ENCODE assay signal across 21 cellular contexts in the genomic region with DNA sequence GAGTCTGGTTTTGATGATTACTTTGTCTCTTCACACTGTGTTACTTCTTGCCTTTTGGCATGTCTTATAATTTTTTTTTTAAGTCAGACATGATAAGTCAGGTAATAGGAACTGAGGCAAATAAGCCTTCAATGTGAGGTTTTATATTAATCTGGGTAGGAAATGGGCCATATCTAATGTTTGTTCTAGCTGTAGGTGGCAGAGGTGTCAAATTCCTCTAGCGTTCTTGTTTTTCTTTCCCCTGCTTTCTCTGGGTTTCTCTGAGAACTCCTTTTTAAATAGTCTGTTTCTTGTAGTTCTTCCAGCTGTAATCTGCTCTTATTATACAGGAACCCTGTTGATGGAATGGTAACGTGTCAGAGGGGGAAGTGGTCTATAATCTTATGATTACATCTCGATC. TPM values are rescaled to one million over a fixed set of nuclear protein-coding genes. Genes with fewer than 3 reads are reported as not detected.
A peak's percentile ranks its signal among the peaks of the same experiment; 100 is the strongest.
DNase-seq lines count a peak whose midpoint lies in the region; ATAC-seq and TF ChIP-seq lines count a peak whose summit lies in the region.
"Had no signal": no experiment of that assay in that cellular context is flagged by ENCODE, and none has a peak within 500 bp of the region (broad histone marks: within the 10 kb centered on the region; RNA-seq: fewer than 3 reads in every experiment).

No MANE protein-coding gene starts in this region.

- peaks cover 18% of the 10 kb centered on the region for H3K9me3 Mint-ChIP-seq in activated CD8-positive, alpha-beta T cell treated with anti-CD3 and anti-CD28 coated beads for 36 hours
- peaks cover 19% of the 10 kb centered on the region for H3K9me3 Mint-ChIP-seq in activated CD8-positive, alpha-beta T cell treated with anti-CD3 and anti-CD28 coated beads, Interleukin-2, amount 10 ng/mL, durations not matched to agents 7 days and 5 days (ENCODE audit: insufficient read depth)
- peaks cover 8 to 20% (median 12%) of the 10 kb centered on the region in 5 donors for H3K9me3 Mint-ChIP-seq in CD8-positive, alpha-beta memory T cell
- peaks cover 23% of the 10 kb centered on the region for H3K9me3 Mint-ChIP-seq in activated T-helper 2 cell treated with anti-CD3 and anti-CD28 coated beads, Interferon-gamma antibody, Interleukin-2, Interleukin-4, amounts not matched to agents 10 μg/mL and 5 μg/mL and 100 μg/mL, durations not matched to agents 14 hours and 24 hours and 36 hours
- H3K9me3 Mint-ChIP-seq in memory B cell = peaks cover 5% of the 10 kb centered on the region

- peaks cover 64% of the 10 kb centered on the region for H3K36me3 Mint-ChIP-seq in activated CD8-positive, alpha-beta T cell treated with anti-CD3 and anti-CD28 coated beads for 36 hours (ENCODE audit: low read depth)
- peaks cover 58% of the 10 kb centered on the region for H3K36me3 Mint-ChIP-seq in activated CD8-positive, alpha-beta T cell treated with anti-CD3 and anti-CD28 coated beads, Interleukin-2, amount 10 ng/mL, durations not matched to agents 7 days and 5 days (ENCODE audit: low read depth)
- peaks cover 21 to 54% (median 27%) of the 10 kb centered on the region in 3 donors for H3K36me3 Mint-ChIP-seq in CD8-positive, alpha-beta memory T cell
- H3K36me3 Mint-ChIP-seq in activated T-helper 2 cell treated with anti-CD3 and anti-CD28 coated beads, Interferon-gamma antibody, Interleukin-2, Interleukin-4, amounts not matched to agents 10 μg/mL and 5 μg/mL and 100 μg/mL, durations not matched to agents 14 hours and 24 hours and 36 hours (ENCODE audit: low read depth) = peaks cover 88% of the 10 kb centered on the region
- H3K36me3 Mint-ChIP-seq in memory B cell = peaks cover 26% of the 10 kb centered on the region

- peaks cover 54% of the 10 kb centered on the region for H3K4me1 Mint-ChIP-seq in activated CD8-positive, alpha-beta T cell treated with anti-CD3 and anti-CD28 coated beads for 36 hours (ENCODE audit: low read depth)
- peaks cover 64% of the 10 kb centered on the region for H3K4me1 Mint-ChIP-seq in activated CD8-positive, alpha-beta T cell treated with anti-CD3 and anti-CD28 coated beads, Interleukin-2, amount 10 ng/mL, durations not matched to agents 7 days and 5 days (ENCODE audit: low read depth)
- peaks cover 67 to 88% (median 87%) of the 10 kb centered on the region in 3 donors for H3K4me1 Mint-ChIP-seq in CD8-positive, alpha-beta memory T cell
- H3K4me1 Mint-ChIP-seq in activated T-helper 2 cell treated with anti-CD3 and anti-CD28 coated beads, Interferon-gamma antibody, Interleukin-2, Interleukin-4, amounts not matched to agents 10 μg/mL and 5 μg/mL and 100 μg/mL, durations not matched to agents 14 hours and 24 hours and 36 hours (ENCODE audit: low read depth) = peaks cover 48% of the 10 kb centered on the region
- H3K4me1 Mint-ChIP-seq in memory B cell = peaks cover 36% of the 10 kb centered on the region

- no peaks in the 10 kb centered on the region for H3K27me3 ChIP-seq in CD8-positive, alpha-beta memory T cell (ENCODE audit: insufficient read depth, low read length, poor library complexity, severe bottlenecking)
- H3K27me3 ChIP-seq: breast epithelium, sigmoid colon had no signal

- TF ChIP-seq CTCF in activated CD8-positive, alpha-beta T cell treated with anti-CD3 and anti-CD28 coated beads for 36 hours (IDR thresholded peaks at IDR 0.05) = no peak
- TF ChIP-seq CTCF in coronary artery (IDR thresholded peaks at IDR 0.05) = no peak

- H3K9me3 ChIP-seq in CD8-positive, alpha-beta memory T cell (ENCODE audit: low read length) = peaks cover 17% of the 10 kb centered on the region
- H3K9me3 ChIP-seq: breast epithelium, HAP-1 had no signal

- ATAC-seq in activated CD8-positive, alpha-beta T cell treated with anti-CD3 and anti-CD28 coated beads for 36 hours = no peak
- ATAC-seq in activated CD8-positive, alpha-beta T cell treated with anti-CD3 and anti-CD28 coated beads, Interleukin-2, amount 10 ng/mL, durations not matched to agents 7 days and 5 days = no peak
- ATAC-seq in memory B cell (ENCODE audit: low read depth) = no peak
- ATAC-seq: left ventricle myocardium superior had no signal

- H3K27ac ChIP-seq in CD8-positive, alpha-beta memory T cell (ENCODE audit: low read depth, low read length) = no peak overlapping the region
- H3K27ac ChIP-seq in coronary artery = no peak overlapping the region
- H3K27ac ChIP-seq: breast epithelium, sigmoid colon had no signal

- no peak overlapping the region for H3K4me3 ChIP-seq in CD8-positive, alpha-beta memory T cell (ENCODE audit: low read length)
- H3K4me3 ChIP-seq in coronary artery = no peak overlapping the region
- H3K4me3 ChIP-seq: breast epithelium, HAP-1, sigmoid colon had no signal

- CTCF ChIA-PET in activated CD8-positive, alpha-beta T cell treated with anti-CD3 and anti-CD28 coated beads for 36 hours (lab: Charles Lee) = interaction anchor here (1.1 kb wide), 1 partner anchor 11 kb away, joined by 3 read pairs; no protein-coding TSS in a partner anchor
- CTCF ChIA-PET in activated CD8-positive, alpha-beta T cell treated with anti-CD3 and anti-CD28 coated beads, Interleukin-2, amount 10 ng/mL, durations not matched to agents 7 days and 5 days (lab: Charles Lee) = no interaction called here
- CTCF ChIA-PET in CD8-positive, alpha-beta memory T cell (lab: Charles Lee) = no interaction called here

- intact Hi-C loops in activated CD8-positive, alpha-beta T cell treated with anti-CD3 and anti-CD28 coated beads for 36 hours (cut with micrococcal nuclease) = no loop called here
- intact Hi-C loops in activated T-helper 2 cell treated with anti-CD3 and anti-CD28 coated beads, Interferon-gamma antibody, Interleukin-2, Interleukin-4, amounts not matched to agents 10 μg/mL and 5 μg/mL and 100 μg/mL, durations not matched to agents 14 hours and 24 hours and 36 hours (cut with micrococcal nuclease) = loop anchor here (5.0 kb wide), 5 partner anchors 36 to 409 kb away; partner anchors contain the start of gene SP100

- peak overlapping the region; percentile 54 for H3K4me3 Mint-ChIP-seq in activated CD8-positive, alpha-beta T cell treated with anti-CD3 and anti-CD28 coated beads for 36 hours
- H3K4me3 Mint-ChIP-seq in activated CD8-positive, alpha-beta T cell treated with anti-CD3 and anti-CD28 coated beads, Interleukin-2, amount 10 ng/mL, durations not matched to agents 7 days and 5 days = no peak overlapping the region
- H3K4me3 Mint-ChIP-seq in CD8-positive, alpha-beta memory T cell = peak overlapping the region in 5 of 7 donors; percentile 16 to 66 (median 64)
- peak overlapping the region; percentile 91 for H3K4me3 Mint-ChIP-seq in activated T-helper 2 cell treated with anti-CD3 and anti-CD28 coated beads, Interferon-gamma antibody, Interleukin-2, Interleukin-4, amounts not matched to agents 10 μg/mL and 5 μg/mL and 100 μg/mL, durations not matched to agents 14 hours and 24 hours and 36 hours (ENCODE audit: low read depth)
- H3K4me3 Mint-ChIP-seq in memory B cell = peak overlapping the region; percentile 72

- peaks cover 6% of the 10 kb centered on the region for H3K36me3 ChIP-seq in CD8-positive, alpha-beta memory T cell (ENCODE audit: insufficient read depth, low read length)
- H3K36me3 ChIP-seq: breast epithelium, HAP-1, sigmoid colon had no signal

- H3K27me3 Mint-ChIP-seq in activated CD8-positive, alpha-beta T cell treated with anti-CD3 and anti-CD28 coated beads for 36 hours = no peaks in the 10 kb centered on the region
- H3K27me3 Mint-ChIP-seq in activated CD8-positive, alpha-beta T cell treated with anti-CD3 and anti-CD28 coated beads, Interleukin-2, amount 10 ng/mL, durations not matched to agents 7 days and 5 days (ENCODE audit: low read depth) = no peaks in the 10 kb centered on the region
- no peaks in the 10 kb centered on the region for H3K27me3 Mint-ChIP-seq in CD8-positive, alpha-beta memory T cell
- no peaks in the 10 kb centered on the region for H3K27me3 Mint-ChIP-seq in activated T-helper 2 cell treated with anti-CD3 and anti-CD28 coated beads, Interferon-gamma antibody, Interleukin-2, Interleukin-4, amounts not matched to agents 10 μg/mL and 5 μg/mL and 100 μg/mL, durations not matched to agents 14 hours and 24 hours and 36 hours (ENCODE audit: low read depth)
- no peaks in the 10 kb centered on the region for H3K27me3 Mint-ChIP-seq in memory B cell

- DNase-seq in activated CD8-positive, alpha-beta T cell treated with anti-CD3 and anti-CD28 coated beads for 36 hours = no peak
- DNase-seq in activated CD8-positive, alpha-beta T cell treated with anti-CD3 and anti-CD28 coated beads, Interleukin-2, amount 10 ng/mL, durations not matched to agents 7 days and 5 days = no peak
- DNase-seq in CD8-positive, alpha-beta memory T cell = no peak
- no peak for DNase-seq in activated T-helper 2 cell treated with anti-CD3 and anti-CD28 coated beads, Interferon-gamma antibody, Interleukin-2, Interleukin-4, amounts not matched to agents 10 μg/mL and 5 μg/mL and 100 μg/mL, durations not matched to agents 14 hours and 24 hours and 36 hours (ENCODE audit: low spot score)
- no peak for DNase-seq in memory B cell (ENCODE audit: low spot score in 2 of 2)
- no peak for DNase-seq in A172 (ENCODE audit: low spot score)
- DNase-seq in hypothalamus (lab: John Stamatoyannopoulos, UW) = no peak
- no peak for DNase-seq in coronary artery (ENCODE audit: low spot score)
- DNase-seq: C1 segment of cervical spinal cord; DMS 273 treated with DMSO at 0.1 percent for 48 hours; head of caudate nucleus; IMR-90; left ventricle myocardium superior; NCI-H1105; NCI-H2081; OCI-M1; Right ventricle myocardium superior; sigmoid colon; stimulated activated CD8-positive, alpha-beta memory T cell treated with anti-CD3 and anti-CD28 coated beads, Interleukin-4, amount 100 ng/mL, for 48 hours had no signal

- POLR2A ChIA-PET in activated CD8-positive, alpha-beta T cell treated with anti-CD3 and anti-CD28 coated beads for 36 hours (lab: Charles Lee) = no interaction called here
- POLR2A ChIA-PET in activated CD8-positive, alpha-beta T cell treated with anti-CD3 and anti-CD28 coated beads, Interleukin-2, amount 10 ng/mL, durations not matched to agents 7 days and 5 days (lab: Charles Lee) = no interaction called here
- POLR2A ChIA-PET in CD8-positive, alpha-beta memory T cell (lab: Charles Lee) = no interaction called here

- H3K27ac Mint-ChIP-seq in activated CD8-positive, alpha-beta T cell treated with anti-CD3 and anti-CD28 coated beads for 36 hours = no peak overlapping the region
- no peak overlapping the region for H3K27ac Mint-ChIP-seq in activated CD8-positive, alpha-beta T cell treated with anti-CD3 and anti-CD28 coated beads, Interleukin-2, amount 10 ng/mL, durations not matched to agents 7 days and 5 days
- H3K27ac Mint-ChIP-seq in CD8-positive, alpha-beta memory T cell = peak overlapping the region in 4 of 8 donors; percentile 32 to 72 (median 42)
- H3K27ac Mint-ChIP-seq in activated T-helper 2 cell treated with anti-CD3 and anti-CD28 coated beads, Interferon-gamma antibody, Interleukin-2, Interleukin-4, amounts not matched to agents 10 μg/mL and 5 μg/mL and 100 μg/mL, durations not matched to agents 14 hours and 24 hours and 36 hours = peak overlapping the region; percentile 73
- H3K27ac Mint-ChIP-seq in memory B cell = peak overlapping the region; percentile 54

- peaks cover 43% of the 10 kb centered on the region for H3K4me1 ChIP-seq in CD8-positive, alpha-beta memory T cell (ENCODE audit: insufficient read depth, low read length)
- H3K4me1 ChIP-seq: breast epithelium, HAP-1, sigmoid colon had no signal

RNA-seq across cellular contexts. Expression of gene SP140, which starts 5.7 kb away (rescaled TPM):
- total RNA-seq in activated CD8-positive, alpha-beta T cell treated with anti-CD3 and anti-CD28 coated beads for 36 hours = 10 to 100 TPM; 78.1 to 78.3 TPM
- total RNA-seq in activated CD8-positive, alpha-beta T cell treated with anti-CD3 and anti-CD28 coated beads, Interleukin-2, amount 10 ng/mL, durations not matched to agents 7 days and 5 days = 10 to 100 TPM; 57.5 to 58.3 TPM
- total RNA-seq in CD8-positive, alpha-beta memory T cell = 100 to 1,000 TPM; 108 to 111 TPM
- 34.0 TPM for polyA plus RNA-seq in CD8-positive, alpha-beta memory T cell
- 316 and 317 TPM in 2 replicates for total RNA-seq in activated T-helper 2 cell treated with anti-CD3 and anti-CD28 coated beads, Interferon-gamma antibody, Interleukin-2, Interleukin-4, amounts not matched to agents 10 μg/mL and 5 μg/mL and 100 μg/mL, durations not matched to agents 14 hours and 24 hours and 36 hours
- total RNA-seq in A172 (2014; rRNA removed; shearing (Covaris generic)) = 0.65 and 1.6 TPM in 2 replicates

RNA-seq across cellular contexts. Expression of gene SP110, which starts 11.5 kb away (rescaled TPM):
- 10 to 100 TPM; 67.0 to 69.4 TPM for total RNA-seq in activated CD8-positive, alpha-beta T cell treated with anti-CD3 and anti-CD28 coated beads for 36 hours
- total RNA-seq in activated CD8-positive, alpha-beta T cell treated with anti-CD3 and anti-CD28 coated beads, Interleukin-2, amount 10 ng/mL, durations not matched to agents 7 days and 5 days = 100 to 1,000 TPM; 128 to 135 TPM
- total RNA-seq in CD8-positive, alpha-beta memory T cell = 10 to 100 TPM; 55.2 to 57.9 TPM
- polyA plus RNA-seq in CD8-positive, alpha-beta memory T cell = 106 TPM
- total RNA-seq in activated T-helper 2 cell treated with anti-CD3 and anti-CD28 coated beads, Interferon-gamma antibody, Interleukin-2, Interleukin-4, amounts not matched to agents 10 μg/mL and 5 μg/mL and 100 μg/mL, durations not matched to agents 14 hours and 24 hours and 36 hours = 114 and 121 TPM in 2 replicates
- 18.9 and 22.6 TPM in 2 replicates for total RNA-seq in A172 (2014; rRNA removed; shearing (Covaris generic))

Comparison
In these comparisons a context has a peak if more than half of its experiments do, and no peak if none do; other contexts are left out.
1. H3K27ac Mint-ChIP-seq: peak in activated T-helper 2 cell treated with anti-CD3 and anti-CD28 coated beads, Interferon-gamma antibody, Interleukin-2, Interleukin-4, amounts not matched to agents 10 μg/mL and 5 μg/mL and 100 μg/mL, durations not matched to agents 14 hours and 24 hours and 36 hours (single experiment) and memory B cell (single experiment); none in activated CD8-positive, alpha-beta T cell treated with anti-CD3 and anti-CD28 coated beads for 36 hours (single experiment) and activated CD8-positive, alpha-beta T cell treated with anti-CD3 and anti-CD28 coated beads, Interleukin-2, amount 10 ng/mL, durations not matched to agents 7 days and 5 days (single experiment).
2. RNA of gene SP140, which starts 5.7 kb away (total RNA-seq): 316 to 317 TPM in activated T-helper 2 cell treated with anti-CD3 and anti-CD28 coated beads, Interferon-gamma antibody, Interleukin-2, Interleukin-4, amounts not matched to agents 10 μg/mL and 5 μg/mL and 100 μg/mL, durations not matched to agents 14 hours and 24 hours and 36 hours, 108 to 111 TPM in CD8-positive, alpha-beta memory T cell, 78.1 to 78.3 TPM in activated CD8-positive, alpha-beta T cell treated with anti-CD3 and anti-CD28 coated beads for 36 hours and 57.5 to 58.3 TPM in activated CD8-positive, alpha-beta T cell treated with anti-CD3 and anti-CD28 coated beads, Interleukin-2, amount 10 ng/mL, durations not matched to agents 7 days and 5 days; 0.65 to 1.6 TPM in A172; every median in the first group is over 10 times any median in the second.